Comparison of ENCODE assay signal across 1 cellular context in genomic region chr2:239805043-239805329, GRCh38.
TF ChIP-seq lines count a peak whose summit lies in the region.

No MANE protein-coding gene starts in this region.

TF ChIP-seq in HepG2, 621 proteins besides CTCF, POLR2A, EP300 and RAD21 (continued from another document):
- no peak for TF ChIP-seq PRDM4 (CRISPR knock-in tag; IDR thresholded peaks at IDR 0.05; ENCODE audit: borderline replicate concordance)
- no peak for TF ChIP-seq ZNF468 (CRISPR knock-in tag; IDR thresholded peaks at IDR 0.05)
- no peak for TF ChIP-seq ARNT2 (CRISPR knock-in tag; IDR thresholded peaks at IDR 0.05; ENCODE audit: low read depth)
